18 cellular contexts compared by ENCODE assay signal in genomic region chr21:34528131-34528561, GRCh38. TPM values are rescaled to one million over a fixed set of nuclear protein-coding genes. Genes with fewer than 3 reads are reported as not detected.
DNase-seq lines count a peak whose midpoint lies in the region; TF ChIP-seq lines count a peak whose summit lies in the region.
"Had no signal": no experiment of that assay in that cellular context is flagged by ENCODE, and none has a peak within 500 bp of the region (broad histone marks: within the 10 kb centered on the region; RNA-seq: fewer than 3 reads in every experiment).

No MANE protein-coding gene starts in this region.

- H4K20me1 ChIP-seq in KMS-11 (ENCODE audit: insufficient read depth), result no peaks in the 10 kb centered on the region
- no peaks in the 10 kb centered on the region for H4K20me1 ChIP-seq in fibroblast of lung (ENCODE audit: control insufficient read depth, extremely low read depth, insufficient read depth, low read length)

- H2AFZ ChIP-seq in KMS-11 (ENCODE audit: low read depth) (no peak overlapping the region), fibroblast of lung (ENCODE audit: low read length) (no peak overlapping the region)

- H3K36me3 ChIP-seq in KMS-11 (ENCODE audit: insufficient read depth) (no peaks in the 10 kb centered on the region), fibroblast of lung (ENCODE audit: control insufficient read depth, insufficient read depth, low read length) (peaks cover 2% of the 10 kb centered on the region)

- H3K4me3 Mint-ChIP-seq in osteocyte (ENCODE audit: unreplicated experiment), result no peak overlapping the region
- H3K4me3 Mint-ChIP-seq in activated CD4-positive, alpha-beta memory T cell treated with anti-CD3 and anti-CD28 coated beads for 36 hours, result no peak overlapping the region
- H3K4me3 Mint-ChIP-seq: activated naive CD4-positive, alpha-beta T cell treated with anti-CD3 and anti-CD28 coated beads for 36 hours; type B pancreatic cell had no signal

- no peaks in the 10 kb centered on the region for H3K9me3 Mint-ChIP-seq in osteocyte (ENCODE audit: unreplicated experiment)
- peaks cover 3% of the 10 kb centered on the region for H3K9me3 Mint-ChIP-seq in activated CD4-positive, alpha-beta memory T cell treated with anti-CD3 and anti-CD28 coated beads for 36 hours
- H3K9me3 Mint-ChIP-seq: type B pancreatic cell had no signal

- H3K4me2 ChIP-seq in KMS-11, result peak overlapping the region; percentile 76; the same call in 1 of the 2 replicates
- no peak overlapping the region for H3K4me2 ChIP-seq in fibroblast of lung (ENCODE audit: extremely low read depth, insufficient read depth, low read length)
- H3K4me2 ChIP-seq: BLaER1 had no signal

- peaks cover 67% of the 10 kb centered on the region for H3K4me1 Mint-ChIP-seq in osteocyte (ENCODE audit: unreplicated experiment)
- peaks cover 22% of the 10 kb centered on the region for H3K4me1 Mint-ChIP-seq in activated CD4-positive, alpha-beta memory T cell treated with anti-CD3 and anti-CD28 coated beads for 36 hours (ENCODE audit: low read depth)

- peak; percentile 18 for DNase-seq in AG08395 (ENCODE audit: low spot score)
- peak; percentile 58 to 84 for DNase-seq in fibroblast of lung (ENCODE audit: low read depth in 2 of 2)
- DNase-seq in osteocyte (ENCODE audit: extremely low spot score, unreplicated experiment), result no peak
- DNase-seq in activated CD4-positive, alpha-beta memory T cell treated with anti-CD3 and anti-CD28 coated beads for 36 hours, result no peak
- DNase-seq in SIG-M5 (lab: John Stamatoyannopoulos, UW), result no peak
- DNase-seq in DMS153 (lab: John Stamatoyannopoulos, UW), result no peak
- no peak for DNase-seq in glomerular visceral epithelial cell (ENCODE audit: extremely low spot score)
- DNase-seq: activated naive CD4-positive, alpha-beta T cell treated with anti-CD3 and anti-CD28 coated beads for 36 hours; cerebellar nuclear complex; NCI-H446; occipital lobe; OCI-M1 had no signal

- H3K4me1 ChIP-seq in KMS-11 (ENCODE audit: low read depth, poor library complexity, severe bottlenecking) (peaks cover 28% of the 10 kb centered on the region), fibroblast of lung (ENCODE audit: control insufficient read depth, extremely low read depth, insufficient read depth, low read length) (peaks cover 8% of the 10 kb centered on the region)

- POLR2A ChIA-PET in activated CD4-positive, alpha-beta memory T cell treated with anti-CD3 and anti-CD28 coated beads for 36 hours (lab: Charles Lee), result no interaction called here

- no peak for TF ChIP-seq CTCF in KMS-11 (conservative IDR thresholded peaks at IDR 0.05; ENCODE audit: low read depth, low read length)
- TF ChIP-seq CTCF in fibroblast of lung (conservative IDR thresholded peaks at IDR 0.05 in 1 of 2, IDR thresholded peaks at IDR 0.05 in 1 of 2; ENCODE audit: low read depth in 1 of 2, low read length in 2 of 2), result no peak
- TF ChIP-seq CTCF in osteocyte (IDR thresholded peaks at IDR 0.05), result no peak

- H3K27ac ChIP-seq in KMS-11 (no peak overlapping the region), fibroblast of lung (ENCODE audit: insufficient read depth, low read length) (no peak overlapping the region)
- H3K27ac ChIP-seq: BLaER1, SK-N-MC had no signal

- H3K4me3 ChIP-seq in KMS-11 (IDR thresholded peaks at IDR 0.05; ENCODE audit: insufficient read depth, low read depth, low read length) (no peak overlapping the region), fibroblast of lung (replicated peaks in 1 of 4; ENCODE audit: control extremely low read depth in 1 of 4, insufficient read depth in 1 of 4, low read depth in 3 of 4, low read length in 4 of 4) (no peak overlapping the region)
- H3K4me3 ChIP-seq: BLaER1, GM12878, SK-N-MC had no signal

- no peaks in the 10 kb centered on the region for H3K27me3 Mint-ChIP-seq in osteocyte (ENCODE audit: unreplicated experiment)
- no peaks in the 10 kb centered on the region for H3K27me3 Mint-ChIP-seq in activated CD4-positive, alpha-beta memory T cell treated with anti-CD3 and anti-CD28 coated beads for 36 hours

- H3K79me2 ChIP-seq in KMS-11 (ENCODE audit: insufficient read depth, low read depth) (no peaks in the 10 kb centered on the region), fibroblast of lung (ENCODE audit: control insufficient read depth, insufficient read depth, low read length) (peaks cover 20% of the 10 kb centered on the region)

- H3K27ac Mint-ChIP-seq in osteocyte (ENCODE audit: unreplicated experiment), result peak overlapping the region; percentile 98
- H3K27ac Mint-ChIP-seq in activated CD4-positive, alpha-beta memory T cell treated with anti-CD3 and anti-CD28 coated beads for 36 hours, result no peak overlapping the region
- H3K27ac Mint-ChIP-seq: activated naive CD4-positive, alpha-beta T cell treated with anti-CD3 and anti-CD28 coated beads for 36 hours; type B pancreatic cell had no signal

- CTCF ChIA-PET in activated CD4-positive, alpha-beta memory T cell treated with anti-CD3 and anti-CD28 coated beads for 36 hours (lab: Charles Lee), result no interaction called here

- no peaks in the 10 kb centered on the region for H3K27me3 ChIP-seq in KMS-11 (ENCODE audit: insufficient read depth, low read depth)
- H3K27me3 ChIP-seq in fibroblast of lung (ENCODE audit: control insufficient read depth, insufficient read depth, low read length), result no peaks in the 10 kb centered on the region
- H3K27me3 ChIP-seq: BLaER1 had no signal

- peaks cover 6% of the 10 kb centered on the region for H3K36me3 Mint-ChIP-seq in osteocyte (ENCODE audit: unreplicated experiment)
- no peaks in the 10 kb centered on the region for H3K36me3 Mint-ChIP-seq in activated CD4-positive, alpha-beta memory T cell treated with anti-CD3 and anti-CD28 coated beads for 36 hours
- H3K36me3 Mint-ChIP-seq: type B pancreatic cell had no signal

- H3K9me3 ChIP-seq in fibroblast of lung (ENCODE audit: control insufficient read depth, insufficient read depth, low read depth, low read length), result no peaks in the 10 kb centered on the region
- H3K9me3 ChIP-seq: BLaER1 had no signal

- intact Hi-C loops in activated CD4-positive, alpha-beta memory T cell treated with anti-CD3 and anti-CD28 coated beads for 36 hours (cut with micrococcal nuclease), result loop anchor here (5.0 kb wide), 1 partner anchor 54 kb away; no protein-coding TSS in a partner anchor

- H3K9ac ChIP-seq in KMS-11 (no peak overlapping the region), fibroblast of lung (ENCODE audit: insufficient read depth, low read length) (no peak overlapping the region)
- H3K9ac ChIP-seq: BLaER1 had no signal

RNA-seq across cellular contexts. Expression of gene KCNE1, which starts 16.1 kb away (rescaled TPM):
- total RNA-seq in fibroblast of lung (under 0.01 and 0.33 TPM in 2 replicates), osteocyte (0.44 and 0.59 TPM in 2 replicates)
- polyA plus RNA-seq in fibroblast of lung, result 0.45 and 0.63 TPM in 2 replicates
- polyA plus RNA-seq in fibroblast of lung (2012), result 0.20 and 0.31 TPM in 2 replicates
- 0.93 TPM in 1 of 2 replicates, not detected in the other for polyA minus RNA-seq in fibroblast of lung (ENCODE audit: low replicate concordance)
- under 1 TPM; 0.21 to 0.31 TPM for total RNA-seq in activated CD4-positive, alpha-beta memory T cell treated with anti-CD3 and anti-CD28 coated beads for 36 hours
- total RNA-seq: activated naive CD4-positive, alpha-beta T cell treated with anti-CD3 and anti-CD28 coated beads for 36 hours; HT1080 had no signal

Comparison
In these comparisons a context has a peak if more than half of its experiments do, and no peak if none do; other contexts are left out.
1. DNase-seq: peak in AG08395 (single experiment) and fibroblast of lung (2 of 2); none in osteocyte (single experiment), activated CD4-positive, alpha-beta memory T cell treated with anti-CD3 and anti-CD28 coated beads for 36 hours (single experiment), SIG-M5 (single experiment), DMS153 (single experiment) and glomerular visceral epithelial cell (single experiment).